In the genomic region with DNA sequence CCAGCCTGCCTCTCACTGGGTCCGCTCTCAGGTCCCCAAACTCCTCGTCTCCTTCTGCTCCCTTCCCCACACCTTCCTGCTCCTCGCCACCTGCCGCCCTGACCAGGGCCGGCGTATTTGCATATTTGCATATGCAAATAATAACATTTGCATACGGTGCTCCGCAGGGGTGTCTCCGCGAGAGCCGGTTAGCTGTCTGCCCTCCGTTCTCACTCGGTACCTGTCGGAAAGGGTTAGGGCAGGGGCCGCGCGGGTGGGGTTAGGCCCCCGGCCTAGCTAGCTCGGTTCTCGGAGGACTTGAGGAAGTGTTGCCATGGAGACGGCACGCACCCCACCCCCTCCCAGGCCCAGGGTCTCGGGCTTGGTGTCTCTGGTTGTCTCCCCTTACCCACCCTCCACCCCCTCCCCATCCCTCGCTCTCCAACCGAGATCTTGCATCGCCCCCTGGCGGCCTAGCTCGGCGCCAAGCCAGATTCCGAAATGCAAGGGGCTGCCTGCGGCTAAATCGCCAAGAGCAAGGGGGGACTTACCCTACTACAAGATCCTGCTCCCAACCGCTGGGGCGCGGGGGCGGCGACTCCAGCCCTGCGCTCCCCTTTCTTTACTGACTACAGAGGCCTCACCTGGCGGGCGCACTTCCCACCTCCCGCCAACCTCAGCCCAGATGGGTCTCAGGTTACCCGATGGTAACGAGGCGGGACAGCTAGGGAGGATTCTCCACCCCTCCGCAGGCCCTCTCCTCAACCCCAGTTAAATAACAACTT, we compare ENCODE assay signal across 1 cellular context.
TF ChIP-seq lines count a peak whose summit lies in the region.

No MANE protein-coding gene starts in this region.

TF ChIP-seq in HEK293, 187 proteins besides CTCF, POLR2A, EP300 and RAD21 (continued from another document and continues in another):
- TF ChIP-seq ZNF704 (tag by site-specific recombination; IDR thresholded peaks at IDR 0.05) = no peak
- TF ChIP-seq ZNF324 (tag by site-specific recombination; IDR thresholded peaks at IDR 0.05) = no peak
- no peak for TF ChIP-seq ZNF560 (tag by site-specific recombination; IDR thresholded peaks at IDR 0.05; ENCODE audit: borderline replicate concordance)
- TF ChIP-seq ZNF335 (tag by site-specific recombination; conservative IDR thresholded peaks at IDR 0.05) = peak; percentile 71
- no peak for TF ChIP-seq ZNF426 (tag by site-specific recombination; IDR thresholded peaks at IDR 0.05)
- TF ChIP-seq ZNF596 (tag by site-specific recombination; IDR thresholded peaks at IDR 0.05) = no peak
- TF ChIP-seq, protein P1, sequence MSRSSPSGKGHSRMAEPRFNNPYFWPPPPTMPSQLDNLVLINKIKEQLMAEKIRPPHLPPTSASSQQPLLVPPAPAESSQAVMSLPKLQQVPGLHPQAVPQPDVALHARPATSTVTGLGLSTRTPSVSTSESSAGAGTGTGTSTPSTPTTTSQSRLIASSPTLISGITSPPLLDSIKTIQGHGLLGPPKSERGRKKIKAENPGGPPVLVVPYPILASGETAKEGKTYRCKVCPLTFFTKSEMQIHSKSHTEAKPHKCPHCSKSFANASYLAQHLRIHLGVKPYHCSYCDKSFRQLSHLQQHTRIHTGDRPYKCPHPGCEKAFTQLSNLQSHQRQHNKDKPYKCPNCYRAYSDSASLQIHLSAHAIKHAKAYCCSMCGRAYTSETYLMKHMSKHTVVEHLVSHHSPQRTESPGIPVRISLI (tag by site-specific recombination; IDR thresholded peaks at IDR 0.05) = no peak
- TF ChIP-seq TSHZ1 (tag by site-specific recombination; IDR thresholded peaks at IDR 0.05; ENCODE audit: borderline replicate concordance) = no peak
- no peak for TF ChIP-seq ZNF132 (tag by site-specific recombination; IDR thresholded peaks at IDR 0.05; ENCODE audit: borderline replicate concordance)
- TF ChIP-seq KLF8 (tag by site-specific recombination; IDR thresholded peaks at IDR 0.05) = no peak; the same call in 1 of the 2 replicates
- no peak for TF ChIP-seq SP3 (tag by site-specific recombination; IDR thresholded peaks at IDR 0.05)
- no peak for TF ChIP-seq ZNF48 (tag by site-specific recombination; IDR thresholded peaks at IDR 0.05)
- no peak for TF ChIP-seq ZNF23 (tag by site-specific recombination; IDR thresholded peaks at IDR 0.05; ENCODE audit: borderline replicate concordance)
- TF ChIP-seq ZNF76 (tag by site-specific recombination; IDR thresholded peaks at IDR 0.05; ENCODE audit: borderline replicate concordance, low read depth) = peak; percentile 32; the same call in 1 of the 2 replicates
- peak; percentile 46 for TF ChIP-seq ZXDB (tag by site-specific recombination; IDR thresholded peaks at IDR 0.05)
- no peak for TF ChIP-seq HOXC10 (CRISPR knock-in tag; IDR thresholded peaks at IDR 0.05)
- TF ChIP-seq SALL2 (tag by site-specific recombination; IDR thresholded peaks at IDR 0.05; ENCODE audit: borderline replicate concordance) = no peak
- TF ChIP-seq ZNF585B (tag by site-specific recombination; IDR thresholded peaks at IDR 0.05) = no peak
- TF ChIP-seq ZFP41 (tag by site-specific recombination; IDR thresholded peaks at IDR 0.05; ENCODE audit: borderline replicate concordance) = no peak
- no peak for TF ChIP-seq HIC1 (tag by site-specific recombination; IDR thresholded peaks at IDR 0.05)
- TF ChIP-seq ZNF610 (tag by site-specific recombination; IDR thresholded peaks at IDR 0.05; ENCODE audit: borderline replicate concordance) = 0 out of 2 replicates have a peak, but pooled peaks have one; percentile 27
- no peak for TF ChIP-seq ZNF423 (tag by site-specific recombination; IDR thresholded peaks at IDR 0.05)
- TF ChIP-seq PBX3 (CRISPR knock-in tag; IDR thresholded peaks at IDR 0.05) = no peak
- TF ChIP-seq ZNF777 (tag by site-specific recombination; IDR thresholded peaks at IDR 0.05; ENCODE audit: borderline replicate concordance) = no peak
- no peak for TF ChIP-seq ZNF449 (tag by site-specific recombination; IDR thresholded peaks at IDR 0.05)
- no peak for TF ChIP-seq ZNF645 (tag by site-specific recombination; IDR thresholded peaks at IDR 0.05)
- no peak for TF ChIP-seq ZNF626 (tag by site-specific recombination; IDR thresholded peaks at IDR 0.05)
- 0 out of 2 replicates have a peak, but pooled peaks have one; percentile 34 for TF ChIP-seq KLF7 (tag by site-specific recombination; IDR thresholded peaks at IDR 0.05; ENCODE audit: borderline replicate concordance)
- no peak for TF ChIP-seq ZNF677 (tag by site-specific recombination; IDR thresholded peaks at IDR 0.05)
- no peak for TF ChIP-seq ZNF837 (tag by site-specific recombination; IDR thresholded peaks at IDR 0.05)
- no peak for TF ChIP-seq ZNF155 (tag by site-specific recombination; IDR thresholded peaks at IDR 0.05)
- no peak for TF ChIP-seq TCF7L2 (IDR thresholded peaks at IDR 0.05; ENCODE audit: borderline replicate concordance, low read depth, low read length)
- peak; percentile 8 for TF ChIP-seq ZIC2 (tag by site-specific recombination; IDR thresholded peaks at IDR 0.05)
- no peak for TF ChIP-seq ZNF416 (tag by site-specific recombination; IDR thresholded peaks at IDR 0.05)
- TF ChIP-seq, protein P2, sequence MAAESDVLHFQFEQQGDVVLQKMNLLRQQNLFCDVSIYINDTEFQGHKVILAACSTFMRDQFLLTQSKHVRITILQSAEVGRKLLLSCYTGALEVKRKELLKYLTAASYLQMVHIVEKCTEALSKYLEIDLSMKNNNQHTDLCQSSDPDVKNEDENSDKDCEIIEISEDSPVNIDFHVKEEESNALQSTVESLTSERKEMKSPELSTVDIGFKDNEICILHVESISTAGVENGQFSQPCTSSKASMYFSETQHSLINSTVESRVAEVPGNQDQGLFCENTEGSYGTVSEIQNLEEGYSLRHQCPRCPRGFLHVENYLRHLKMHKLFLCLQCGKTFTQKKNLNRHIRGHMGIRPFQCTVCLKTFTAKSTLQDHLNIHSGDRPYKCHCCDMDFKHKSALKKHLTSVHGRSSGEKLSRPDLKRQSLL (tag by site-specific recombination; IDR thresholded peaks at IDR 0.05) = no peak
- no peak for TF ChIP-seq ZNF133 (tag by site-specific recombination; IDR thresholded peaks at IDR 0.05)
- TF ChIP-seq ZNF341 (tag by site-specific recombination; IDR thresholded peaks at IDR 0.05; ENCODE audit: low read depth) = 0 out of 2 replicates have a peak, but pooled peaks have one; percentile 32
- TF ChIP-seq SP7 (tag by site-specific recombination; IDR thresholded peaks at IDR 0.05) = peak; percentile 39
- no peak for TF ChIP-seq ZNF623 (tag by site-specific recombination; IDR thresholded peaks at IDR 0.05)
- TF ChIP-seq ZNF776 (tag by site-specific recombination; IDR thresholded peaks at IDR 0.05; ENCODE audit: borderline replicate concordance) = no peak
- no peak for TF ChIP-seq ZNF350 (tag by site-specific recombination; IDR thresholded peaks at IDR 0.05)
- 0 out of 2 replicates have a peak, but pooled peaks have one; percentile 31 for TF ChIP-seq ZNF391 (tag by site-specific recombination; IDR thresholded peaks at IDR 0.05; ENCODE audit: borderline replicate concordance, low read depth)
- no peak for TF ChIP-seq ZBTB1 (tag by site-specific recombination; IDR thresholded peaks at IDR 0.05)
- peak; percentile 47 for TF ChIP-seq PRDM10 (tag by site-specific recombination; IDR thresholded peaks at IDR 0.05)
